Comparison of ENCODE assay signal across 1 cellular context in genomic region chr6:83853178-83853967, GRCh38.
TF ChIP-seq lines count a peak whose summit lies in the region.

TSS of gene RIPPLY2 (plus strand) at chr6:83853360. CDS start at chr6:83853417, 57 bp downstream.

TF ChIP-seq in HEK293, 187 proteins besides CTCF, POLR2A, EP300 and RAD21 (continued from another document and continues in another):
- TF ChIP-seq ZNF580 (tag by site-specific recombination; IDR thresholded peaks at IDR 0.05), result peak; percentile 39; the same call in 1 of the 2 replicates
- peak; percentile 74 for TF ChIP-seq ZBTB11 (tag by site-specific recombination; conservative IDR thresholded peaks at IDR 0.05; ENCODE audit: low read depth)
- TF ChIP-seq ZNF280C (tag by site-specific recombination; IDR thresholded peaks at IDR 0.05), result no peak
- TF ChIP-seq ZNF138 (tag by site-specific recombination; IDR thresholded peaks at IDR 0.05; ENCODE audit: borderline replicate concordance), result no peak
- no peak for TF ChIP-seq ZNF324 (tag by site-specific recombination; IDR thresholded peaks at IDR 0.05)
- peak; percentile 80; the same call in 1 of the 2 replicates for TF ChIP-seq ZNF24 (tag by site-specific recombination; IDR thresholded peaks at IDR 0.05)
- no peak for TF ChIP-seq PRDM4 (tag by site-specific recombination; IDR thresholded peaks at IDR 0.05)
- TF ChIP-seq ZNF416 (tag by site-specific recombination; IDR thresholded peaks at IDR 0.05), result no peak
- TF ChIP-seq GLIS1 (tag by site-specific recombination; IDR thresholded peaks at IDR 0.05), result peak; percentile 63; the same call in 1 of the 2 replicates
- TF ChIP-seq ZBTB48 (tag by site-specific recombination; IDR thresholded peaks at IDR 0.05), result peak; percentile 51; the same call in 1 of the 2 replicates
- TF ChIP-seq INSM2 (tag by site-specific recombination; IDR thresholded peaks at IDR 0.05), result peak; percentile 58; the same call in 1 of the 2 replicates
- TF ChIP-seq ZNF555 (tag by site-specific recombination; conservative IDR thresholded peaks at IDR 0.05), result no peak
- TF ChIP-seq ZNF394 (tag by site-specific recombination; IDR thresholded peaks at IDR 0.05; ENCODE audit: borderline replicate concordance), result peak; percentile 96
- peak; percentile 83; the same call in 1 of the 2 replicates for TF ChIP-seq ZNF792 (tag by site-specific recombination; IDR thresholded peaks at IDR 0.05)
- TF ChIP-seq ZFP37 (tag by site-specific recombination; IDR thresholded peaks at IDR 0.05), result peak; percentile 89
- TF ChIP-seq ZNF549 (tag by site-specific recombination; IDR thresholded peaks at IDR 0.05), result no peak
- no peak for TF ChIP-seq ZNF211 (tag by site-specific recombination; IDR thresholded peaks at IDR 0.05; ENCODE audit: low read depth)
- TF ChIP-seq ZNF366 (tag by site-specific recombination; conservative IDR thresholded peaks at IDR 0.05), result peak; percentile 83; the same call in 1 of the 2 replicates
- 0 out of 2 replicates have a peak, but pooled peaks have one; percentile 40 for TF ChIP-seq ZFP69B (tag by site-specific recombination; IDR thresholded peaks at IDR 0.05)
- no peak for TF ChIP-seq ZBTB6 (tag by site-specific recombination; IDR thresholded peaks at IDR 0.05)
- no peak for TF ChIP-seq KLF1 (tag by site-specific recombination; IDR thresholded peaks at IDR 0.05)
- no peak for TF ChIP-seq PRDM2 (tag by site-specific recombination; IDR thresholded peaks at IDR 0.05; ENCODE audit: borderline replicate concordance)
- TF ChIP-seq ZNF629 (tag by site-specific recombination; IDR thresholded peaks at IDR 0.05), result 0 out of 2 replicates have a peak, but pooled peaks have one; percentile 30
- TF ChIP-seq ZNF423 (tag by site-specific recombination; IDR thresholded peaks at IDR 0.05), result peak; percentile 14; the same call in 1 of the 2 replicates
- 0 out of 2 replicates have a peak, but pooled peaks have one; percentile 14 for TF ChIP-seq ZNF610 (tag by site-specific recombination; IDR thresholded peaks at IDR 0.05; ENCODE audit: borderline replicate concordance)
- no peak for TF ChIP-seq ZNF26 (tag by site-specific recombination; IDR thresholded peaks at IDR 0.05)
- TF ChIP-seq GLIS2 (tag by site-specific recombination; IDR thresholded peaks at IDR 0.05), result peak; percentile 95
- 0 out of 2 replicates have a peak, but pooled peaks have one; percentile 16 for TF ChIP-seq PBX3 (CRISPR knock-in tag; IDR thresholded peaks at IDR 0.05)
- peak; percentile 83 for TF ChIP-seq EGR2 (tag by site-specific recombination; IDR thresholded peaks at IDR 0.05; ENCODE audit: low read depth)
- TF ChIP-seq ZNF530 (tag by site-specific recombination; IDR thresholded peaks at IDR 0.05; ENCODE audit: low read depth), result peak; percentile 88; the same call in 1 of the 2 replicates
- TF ChIP-seq OSR2 (tag by site-specific recombination; IDR thresholded peaks at IDR 0.05), result no peak; the same call in 1 of the 2 replicates
- peak; percentile 80 for TF ChIP-seq WT1 (tag by site-specific recombination; IDR thresholded peaks at IDR 0.05)
- no peak for TF ChIP-seq BCL6B (tag by site-specific recombination; IDR thresholded peaks at IDR 0.05)
- TF ChIP-seq ZNF707 (tag by site-specific recombination; IDR thresholded peaks at IDR 0.05), result no peak
- TF ChIP-seq ZFP3 (tag by site-specific recombination; IDR thresholded peaks at IDR 0.05; ENCODE audit: low read depth), result no peak
